Comparison of ENCODE assay signal across 8 cellular contexts in genomic region chr16:4537376-4538066, GRCh38. TPM values are rescaled to one million over a fixed set of nuclear protein-coding genes. Genes with fewer than 3 reads are reported as not detected.
DNase-seq lines count a peak whose midpoint lies in the region; ATAC-seq and TF ChIP-seq lines count a peak whose summit lies in the region.

No MANE protein-coding gene starts in this region.

- H3K27me3 Mint-ChIP-seq in immature natural killer cell (ENCODE audit: low read depth in 3 of 3), result peaks cover 6 to 13% (median 7%) of the 10 kb centered on the region in 3 donors
- H3K27me3 Mint-ChIP-seq in stimulated activated naive B cell treated with anti-CD40 and anti-IgM and Interleukin-4, amounts not matched to agents 10 μg/mL and 1 μg/mL and 100 μg/mL, for 72 hours, result no peaks in the 10 kb centered on the region

- H3K27ac Mint-ChIP-seq in immature natural killer cell, result peak overlapping the region; percentile 63 to 93 (median 78)
- peak overlapping the region; percentile 69 for H3K27ac Mint-ChIP-seq in stimulated activated naive B cell treated with anti-CD40 and anti-IgM and Interleukin-4, amounts not matched to agents 10 μg/mL and 1 μg/mL and 100 μg/mL, for 72 hours

- DNase-seq in Right ventricle myocardium inferior (ENCODE audit: missing footprints) (no peak), cardiac septum (ENCODE audit: low spot score) (no peak), astrocyte of the spinal cord (ENCODE audit: low read depth, low spot score) (no peak), immature natural killer cell (no peak), mesenteric fat pad (ENCODE audit: low spot score) (no peak)
- no peak for DNase-seq in stimulated activated naive B cell treated with anti-CD40 and anti-IgM and Interleukin-4, amounts not matched to agents 10 μg/mL and 1 μg/mL and 100 μg/mL, for 72 hours
- DNase-seq in effector CD4-positive, alpha-beta T cell, result no peak

- H3K9me3 Mint-ChIP-seq in immature natural killer cell, result no peaks in the 10 kb centered on the region
- H3K9me3 Mint-ChIP-seq in stimulated activated naive B cell treated with anti-CD40 and anti-IgM and Interleukin-4, amounts not matched to agents 10 μg/mL and 1 μg/mL and 100 μg/mL, for 72 hours, result peaks cover 5 to 6% of the 10 kb centered on the region in 2 donors

- in situ Hi-C loops in astrocyte of the spinal cord (cut with HindIII; ENCODE audit: low sequenced_read_pairs), result no loop called here

- H3K36me3 Mint-ChIP-seq in immature natural killer cell, result peaks cover 0 to 6% (median 0%) of the 10 kb centered on the region in 3 donors
- H3K36me3 Mint-ChIP-seq in stimulated activated naive B cell treated with anti-CD40 and anti-IgM and Interleukin-4, amounts not matched to agents 10 μg/mL and 1 μg/mL and 100 μg/mL, for 72 hours, result peaks cover 23 to 32% of the 10 kb centered on the region in 2 donors

- TF ChIP-seq CTCF in astrocyte of the spinal cord (IDR thresholded peaks at IDR 0.05; ENCODE audit: low read depth, low read length), result no peak

- H3K4me3 ChIP-seq in astrocyte of the spinal cord (ENCODE audit: low read depth, low read length), result peak overlapping the region; percentile 59

- H3K4me1 Mint-ChIP-seq in immature natural killer cell, result peaks cover 58% of the 10 kb centered on the region in 2 donors
- peaks cover 28 to 54% of the 10 kb centered on the region in 2 donors for H3K4me1 Mint-ChIP-seq in stimulated activated naive B cell treated with anti-CD40 and anti-IgM and Interleukin-4, amounts not matched to agents 10 μg/mL and 1 μg/mL and 100 μg/mL, for 72 hours

- intact Hi-C loops in Right ventricle myocardium inferior (cut with DNase I), result no loop called here
- intact Hi-C loops in cardiac septum (cut with DNase I), result loop anchor here (2.0 kb wide), 1 partner anchor 77 kb away; the partner anchor contains the start of gene UBALD1

- ATAC-seq in Right ventricle myocardium inferior (peak; percentile 26), GM19351 (IDR thresholded peaks at IDR 0.05; ENCODE audit: unreplicated experiment) (no peak)
- no peak for ATAC-seq in stimulated activated naive B cell treated with anti-CD40 and anti-IgM and Interleukin-4, amounts not matched to agents 10 μg/mL and 1 μg/mL and 100 μg/mL, for 72 hours (replicated peaks)

- H3K4me3 Mint-ChIP-seq in immature natural killer cell, result peak overlapping the region; percentile 74 to 92 (median 85)
- peak overlapping the region; percentile 76 to 82 for H3K4me3 Mint-ChIP-seq in stimulated activated naive B cell treated with anti-CD40 and anti-IgM and Interleukin-4, amounts not matched to agents 10 μg/mL and 1 μg/mL and 100 μg/mL, for 72 hours

RNA-seq across cellular contexts. Expression of gene CDIP1, which starts 1.1 kb away (rescaled TPM):
- 46.3 TPM for total RNA-seq in Right ventricle myocardium inferior
- total RNA-seq in cardiac septum, result 42.1 TPM
- 10 to 100 TPM; 26.9 to 51.9 (median 47.8) TPM for polyA plus RNA-seq in immature natural killer cell
- 24.8 TPM for total RNA-seq in mesenteric fat pad

RNA-seq across cellular contexts. Expression of gene C16orf96, which starts 18.6 kb away (rescaled TPM):
- total RNA-seq in Right ventricle myocardium inferior (0.05 TPM), cardiac septum (0.11 TPM), mesenteric fat pad (0.10 TPM)
- not detected for polyA plus RNA-seq in immature natural killer cell
